In the genomic region with DNA sequence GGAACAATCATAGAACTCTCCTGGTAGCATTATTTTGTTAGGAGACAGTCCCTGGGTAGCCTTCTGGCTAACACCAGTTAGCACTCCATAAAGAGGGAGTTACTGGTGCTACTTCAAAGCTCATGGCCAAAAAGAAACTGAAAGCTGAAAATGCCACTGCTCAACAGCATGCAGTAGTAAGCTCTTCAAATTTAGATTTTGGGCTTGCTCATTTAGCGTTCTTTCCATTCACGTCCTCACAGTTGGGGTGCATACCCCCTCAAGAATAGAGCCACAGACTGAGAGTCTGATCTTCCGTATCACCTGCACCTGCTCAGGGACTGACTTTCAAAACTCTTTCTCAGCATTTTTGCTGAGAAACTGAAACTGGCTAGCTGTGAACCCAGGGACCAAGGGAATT, we compare ENCODE assay signal across 13 cellular contexts. TPM values are rescaled to one million over a fixed set of nuclear protein-coding genes. Genes with fewer than 3 reads are reported as not detected.
DNase-seq lines count a peak whose midpoint lies in the region; ATAC-seq and TF ChIP-seq lines count a peak whose summit lies in the region.
"Had no signal": no experiment of that assay in that cellular context is flagged by ENCODE, and none has a peak within 500 bp of the region (broad histone marks: within the 10 kb centered on the region; RNA-seq: fewer than 3 reads in every experiment).

No MANE protein-coding gene starts in this region.

- no peaks in the 10 kb centered on the region for H3K9me3 ChIP-seq in heart right ventricle

- H3K36me3 ChIP-seq in heart right ventricle, result no peaks in the 10 kb centered on the region
- H3K36me3 ChIP-seq: cardiac muscle cell had no signal

- peak; percentile 67 for ATAC-seq in GM18861 (IDR thresholded peaks at IDR 0.05; ENCODE audit: unreplicated experiment)
- peak; percentile 75 for ATAC-seq in GM21447 (IDR thresholded peaks at IDR 0.05; ENCODE audit: unreplicated experiment)
- peak; percentile 70 for ATAC-seq in HG03066 (IDR thresholded peaks at IDR 0.05; ENCODE audit: low read depth, unreplicated experiment)
- ATAC-seq in heart right ventricle, result no peak

- H3K9me3 Mint-ChIP-seq in CD14-positive monocyte, result peaks cover 0 to 1% (median 0%) of the 10 kb centered on the region in 7 donors

- 77 to 84% methylated on average over 3 of the region's 3 CpGs for WGBS in heart right ventricle, 2 donors

- H3K4me3 ChIP-seq in heart right ventricle, result no peak overlapping the region
- H3K4me3 ChIP-seq: cardiac muscle cell, lung had no signal

- H3K4me1 ChIP-seq in heart right ventricle, result peaks cover 0 to 10% (median 0%) of the 10 kb centered on the region in 9 donors

- H3K4me3 Mint-ChIP-seq in CD14-positive monocyte, result no peak overlapping the region

- H3K27ac ChIP-seq in caudate nucleus (ENCODE audit: low read depth, low read length) (peak overlapping the region; percentile 69), heart right ventricle (no peak overlapping the region)
- H3K27ac ChIP-seq: cardiac muscle cell had no signal

- no peak for DNase-seq in caudate nucleus (lab: John Stamatoyannopoulos, UW)
- DNase-seq in stimulated activated CD4-positive, alpha-beta T cell treated with anti-CD3 and anti-CD28 coated beads, Interleukin-2, amount 100 ng/mL, for 48 hours, result no peak
- no peak for DNase-seq in activated gamma-delta T cell treated with Interleukin-2 at 50 U/mL for 16 hours
- no peak for DNase-seq in heart right ventricle
- DNase-seq in CD14-positive monocyte (ENCODE audit: low spot score), result no peak
- DNase-seq: KG1, NCI-H446 treated with DMSO at 0.1 percent for 48 hours had no signal

- TF ChIP-seq CTCF in heart right ventricle (IDR thresholded peaks at IDR 0.05) (no peak), CD14-positive monocyte (IDR thresholded peaks at IDR 0.05) (no peak)

- no peaks in the 10 kb centered on the region for H3K36me3 Mint-ChIP-seq in CD14-positive monocyte

- peaks cover 2 to 10% (median 2%) of the 10 kb centered on the region in 3 donors for H3K27me3 Mint-ChIP-seq in CD14-positive monocyte (ENCODE audit: low read depth in 3 of 3)

- intact Hi-C loops in heart right ventricle (cut with DNase I) (loop anchor here in 4 of 10 donors (10.0 kb wide), 3 partner anchors 451 to 571 kb away; no protein-coding TSS in a partner anchor), CD14-positive monocyte (cut with micrococcal nuclease) (no loop called here)

- H3K27ac Mint-ChIP-seq in CD14-positive monocyte, result no peak overlapping the region

- H3K4me1 Mint-ChIP-seq in CD14-positive monocyte, result no peaks in the 10 kb centered on the region

- H3K27me3 ChIP-seq in heart right ventricle, result peaks cover 0 to 4% (median 0%) of the 10 kb centered on the region in 7 donors

RNA-seq across cellular contexts. Expression of a gene that starts 24.7 kb away (rescaled TPM):
- 1 to 10 TPM; 2.0 to 7.7 (median 3.1) TPM for total RNA-seq in heart right ventricle
- 1 to 10 TPM; 1.8 to 2.3 TPM for polyA plus RNA-seq in heart right ventricle
- polyA plus RNA-seq in CD14-positive monocyte, result not detected
- total RNA-seq: fibroblast of villous mesenchyme had no signal

Comparison
In these comparisons a context has a peak if more than half of its experiments do, and no peak if none do; other contexts are left out.
1. ATAC-seq: peak in GM18861 (single experiment), GM21447 (single experiment) and HG03066 (single experiment); none in heart right ventricle (0 of 8).